ENCODE assay signal across 8 cellular contexts in genomic region chr6:161038229-161039003, GRCh38. TPM values are rescaled to one million over a fixed set of nuclear protein-coding genes. Genes with fewer than 3 reads are reported as not detected.
DNase-seq lines count a peak whose midpoint lies in the region; ATAC-seq, FAIRE-seq and TF ChIP-seq lines count a peak whose summit lies in the region.

No MANE protein-coding gene starts in this region.

- peak overlapping the region; percentile 92 for H3K27ac Mint-ChIP-seq in GM23338
- no peak overlapping the region for H3K27ac Mint-ChIP-seq in CD8-positive, alpha-beta T cell

- WGBS in smooth muscle cell (ENCODE audit: low lambda C conversion rate), result 33% methylated on average over 3 of the region's 3 CpGs

- H3K4me3 Mint-ChIP-seq in GM23338, result no peak overlapping the region
- H3K4me3 Mint-ChIP-seq in CD8-positive, alpha-beta T cell, result no peak overlapping the region

- ATAC-seq in GM23338, result no peak
- ATAC-seq in CD8-positive, alpha-beta T cell, result no peak

- H3K9ac ChIP-seq in Karpas-422 (ENCODE audit: low read length) (no peak overlapping the region), fibroblast of lung (ENCODE audit: insufficient read depth, low read length) (no peak overlapping the region), smooth muscle cell (ENCODE audit: low read depth) (peak overlapping the region; percentile 88)

- H3K9me2 ChIP-seq in GM23338 (ENCODE audit: insufficient read depth) (no peaks in the 10 kb centered on the region; the same call in 1 of the 2 replicates), Karpas-422 (replicated peaks; ENCODE audit: insufficient read depth, low read length) (no peaks in the 10 kb centered on the region)

- CTCF ChIA-PET in CD8-positive, alpha-beta T cell (lab: Charles Lee), result interaction anchor here (1.0 kb wide), 1 partner anchor 10 kb away, joined by 3 read pairs; no protein-coding TSS in a partner anchor

- H3K9me3 Mint-ChIP-seq in GM23338, result no peaks in the 10 kb centered on the region
- H3K9me3 Mint-ChIP-seq in CD8-positive, alpha-beta T cell, result no peaks in the 10 kb centered on the region

- no peak for TF ChIP-seq POLR2A in GM12891 (IDR thresholded peaks at IDR 0.05; ENCODE audit: low read depth, low read length)

- H3K36me3 Mint-ChIP-seq in GM23338 (ENCODE audit: low read depth), result peaks cover 14% of the 10 kb centered on the region; the same call in 2 of the 3 replicates
- H3K36me3 Mint-ChIP-seq in CD8-positive, alpha-beta T cell, result peaks cover 78% of the 10 kb centered on the region

- H3K4me1 Mint-ChIP-seq in GM23338, result peaks cover 35% of the 10 kb centered on the region
- peaks cover 15% of the 10 kb centered on the region for H3K4me1 Mint-ChIP-seq in CD8-positive, alpha-beta T cell (ENCODE audit: low read depth)

- peaks cover 24% of the 10 kb centered on the region for H3K4me1 ChIP-seq in GM23338 (ENCODE audit: insufficient read depth)
- H3K4me1 ChIP-seq in Karpas-422 (ENCODE audit: low read length), result peaks cover 16% of the 10 kb centered on the region
- peaks cover 11% of the 10 kb centered on the region for H3K4me1 ChIP-seq in fibroblast of lung (ENCODE audit: control insufficient read depth, extremely low read depth, insufficient read depth, low read length)
- H3K4me1 ChIP-seq in smooth muscle cell (ENCODE audit: low read depth), result peaks cover 4% of the 10 kb centered on the region
- H3K4me1 ChIP-seq in CD8-positive, alpha-beta T cell (ENCODE audit: insufficient read depth, low read length), result no peaks in the 10 kb centered on the region

- FAIRE-seq in GM12891 (lab: Jason Lieb, UNC), result no peak

- DNase-seq in GM12891 (ENCODE audit: insufficient read length, low spot score) (no peak), GM23338 (ENCODE audit: low spot score) (no peak), Karpas-422 (peak; percentile 12), fibroblast of lung (ENCODE audit: low read depth in 2 of 2) (peak; percentile 92 to 99), smooth muscle cell (lab: John Stamatoyannopoulos, UW; ENCODE audit: unreplicated experiment) (no peak), inferior parietal cortex (ENCODE audit: extremely low spot score) (no peak)
- no peak for DNase-seq in activated CD4-positive, alpha-beta T cell treated with anti-CD3 and anti-CD28 coated beads for 1 hour
- no peak for DNase-seq in CD8-positive, alpha-beta T cell

- POLR2A ChIA-PET in CD8-positive, alpha-beta T cell (lab: Charles Lee), result no interaction called here

- no peak for TF ChIP-seq CTCF in GM23338 (conservative IDR thresholded peaks at IDR 0.05; ENCODE audit: low read depth in 2 of 2)
- peak; percentile 28 to 37 for TF ChIP-seq CTCF in fibroblast of lung (conservative IDR thresholded peaks at IDR 0.05 in 1 of 2, IDR thresholded peaks at IDR 0.05 in 1 of 2; ENCODE audit: low read depth in 1 of 2, low read length in 2 of 2)
- peak; percentile 20 for TF ChIP-seq CTCF in smooth muscle cell (IDR thresholded peaks at IDR 0.05; ENCODE audit: borderline replicate concordance, insufficient read depth, poor library complexity, severe bottlenecking)
- TF ChIP-seq CTCF in CD8-positive, alpha-beta T cell (IDR thresholded peaks at IDR 0.05), result no peak

- H3K79me2 ChIP-seq in GM23338 (replicated peaks; ENCODE audit: insufficient read depth) (peaks cover 28% of the 10 kb centered on the region), Karpas-422 (ENCODE audit: low read length) (peaks cover 10% of the 10 kb centered on the region; the same call in 1 of the 2 replicates), fibroblast of lung (ENCODE audit: control insufficient read depth, insufficient read depth, low read length) (peaks cover 3% of the 10 kb centered on the region), smooth muscle cell (ENCODE audit: low read depth) (peaks cover 33% of the 10 kb centered on the region)

- H3K27ac ChIP-seq in GM23338 (ENCODE audit: low read depth) (peak overlapping the region; percentile 67), Karpas-422 (ENCODE audit: low read length) (no peak overlapping the region), fibroblast of lung (ENCODE audit: insufficient read depth, low read length) (peak overlapping the region; percentile 69), smooth muscle cell (ENCODE audit: low read depth) (peak overlapping the region; percentile 98)
- H3K27ac ChIP-seq in CD8-positive, alpha-beta T cell (ENCODE audit: low read depth, low read length), result no peak overlapping the region

- intact Hi-C loops in CD8-positive, alpha-beta T cell (cut with DNase I, micrococcal nuclease), result no loop called here

- no peak overlapping the region for H2AFZ ChIP-seq in GM23338
- H2AFZ ChIP-seq in Karpas-422 (ENCODE audit: low read length), result no peak overlapping the region
- H2AFZ ChIP-seq in fibroblast of lung (ENCODE audit: low read length), result no peak overlapping the region
- H2AFZ ChIP-seq in smooth muscle cell (ENCODE audit: low read depth), result no peak overlapping the region

- H3K36me3 ChIP-seq in GM23338 (ENCODE audit: insufficient read depth) (no peaks in the 10 kb centered on the region), Karpas-422 (ENCODE audit: insufficient read depth, low read length) (no peaks in the 10 kb centered on the region), fibroblast of lung (ENCODE audit: control insufficient read depth, insufficient read depth, low read length) (no peaks in the 10 kb centered on the region), smooth muscle cell (ENCODE audit: low read depth) (no peaks in the 10 kb centered on the region)
- no peaks in the 10 kb centered on the region for H3K36me3 ChIP-seq in CD8-positive, alpha-beta T cell (ENCODE audit: insufficient read depth, low read length)

- H3K27me3 Mint-ChIP-seq in GM23338 (ENCODE audit: insufficient read depth, low read depth, poor library complexity), result peaks cover 1% of the 10 kb centered on the region
- no peaks in the 10 kb centered on the region for H3K27me3 Mint-ChIP-seq in CD8-positive, alpha-beta T cell (ENCODE audit: low read depth)

- H3K27me3 ChIP-seq in GM23338 (ENCODE audit: insufficient read depth) (no peaks in the 10 kb centered on the region), Karpas-422 (ENCODE audit: low read length) (no peaks in the 10 kb centered on the region), fibroblast of lung (ENCODE audit: control insufficient read depth, insufficient read depth, low read length) (no peaks in the 10 kb centered on the region), smooth muscle cell (ENCODE audit: low read depth) (no peaks in the 10 kb centered on the region)
- H3K27me3 ChIP-seq in CD8-positive, alpha-beta T cell (ENCODE audit: insufficient read depth, low read length), result no peaks in the 10 kb centered on the region

- no peak overlapping the region for H3K4me2 ChIP-seq in GM23338
- H3K4me2 ChIP-seq in Karpas-422 (ENCODE audit: low read depth, low read length, poor library complexity, severe bottlenecking), result no peak overlapping the region
- peak overlapping the region; percentile 25 for H3K4me2 ChIP-seq in fibroblast of lung (ENCODE audit: extremely low read depth, insufficient read depth, low read length)
- peak overlapping the region; percentile 20 for H3K4me2 ChIP-seq in smooth muscle cell

- no peaks in the 10 kb centered on the region; the same call in 1 of the 2 replicates for H4K20me1 ChIP-seq in GM23338 (replicated peaks; ENCODE audit: insufficient read depth)
- H4K20me1 ChIP-seq in Karpas-422 (ENCODE audit: insufficient read depth, low read depth, low read length), result no peaks in the 10 kb centered on the region
- H4K20me1 ChIP-seq in fibroblast of lung (ENCODE audit: control insufficient read depth, extremely low read depth, insufficient read depth, low read length), result no peaks in the 10 kb centered on the region
- no peaks in the 10 kb centered on the region for H4K20me1 ChIP-seq in smooth muscle cell (ENCODE audit: low read depth)

- H3K9me3 ChIP-seq in Karpas-422 (ENCODE audit: low read length) (no peaks in the 10 kb centered on the region), fibroblast of lung (ENCODE audit: control insufficient read depth, insufficient read depth, low read depth, low read length) (no peaks in the 10 kb centered on the region), smooth muscle cell (replicated peaks; ENCODE audit: low read depth) (no peaks in the 10 kb centered on the region)
- H3K9me3 ChIP-seq in CD8-positive, alpha-beta T cell (ENCODE audit: low read length), result no peaks in the 10 kb centered on the region

- H3F3A ChIP-seq in GM23338 (replicated peaks; ENCODE audit: low read depth) (no peaks in the 10 kb centered on the region), smooth muscle cell (ENCODE audit: low read depth) (peaks cover 7% of the 10 kb centered on the region)

- H3K4me3 ChIP-seq in GM23338 (no peak overlapping the region), Karpas-422 (ENCODE audit: low read length) (no peak overlapping the region), fibroblast of lung (replicated peaks in 1 of 4; ENCODE audit: control extremely low read depth in 1 of 4, insufficient read depth in 1 of 4, low read depth in 3 of 4, low read length in 4 of 4) (no peak overlapping the region), smooth muscle cell (no peak overlapping the region)
- no peak overlapping the region for H3K4me3 ChIP-seq in CD8-positive, alpha-beta T cell (ENCODE audit: low read depth, low read length)

TF ChIP-seq in GM12891, 5 proteins besides CTCF, POLR2A, EP300 and RAD21 (continues in another document):
- no peak for TF ChIP-seq SPI1 (IDR thresholded peaks at IDR 0.05; ENCODE audit: low read depth, low read length)
- peak; percentile 24 for TF ChIP-seq PAX5 (IDR thresholded peaks at IDR 0.05; ENCODE audit: insufficient read depth, low read length, severe bottlenecking)
- TF ChIP-seq POLR2AphosphoS5 (IDR thresholded peaks at IDR 0.05; ENCODE audit: low read depth, low read length), result no peak
- TF ChIP-seq POU2F2 (IDR thresholded peaks at IDR 0.05; ENCODE audit: low read depth, low read length), result 0 out of 2 replicates have a peak, but pooled peaks have one; percentile 53

RNA-seq across cellular contexts. Expression of gene MAP3K4, which starts 46.8 kb away (rescaled TPM):
- polyA plus RNA-seq in GM12891 (2012; ENCODE audit: low read depth, missing spikeins), result 10.2 TPM
- 31.8 and 44.4 TPM in 2 replicates for total RNA-seq in GM23338 (2014; rRNA removed; shearing (Covaris generic))
- polyA plus RNA-seq in GM23338 (2016; fragmentation: Nextera tagmentation; extraction: Ambion mirVana), result 48.8 and 56.6 TPM in 2 replicates
- total RNA-seq in Karpas-422 (2014; rRNA removed; shearing (Covaris generic); ENCODE audit: low replicate concordance), result 22.4 and 29.9 TPM in 2 replicates
- total RNA-seq in fibroblast of lung, result 35.2 and 44.4 TPM in 2 replicates
- polyA plus RNA-seq in fibroblast of lung, result 9.1 and 12.7 TPM in 2 replicates
- polyA plus RNA-seq in fibroblast of lung (2012), result 8.4 and 10.7 TPM in 2 replicates
- 9.0 and 9.2 TPM in 2 replicates for polyA minus RNA-seq in fibroblast of lung (ENCODE audit: low replicate concordance)
- 26.8 and 29.5 TPM in 2 replicates for total RNA-seq in smooth muscle cell
- 14.3 and 17.2 TPM in 2 replicates for polyA plus RNA-seq in smooth muscle cell
- total RNA-seq in CD8-positive, alpha-beta T cell, result 10 to 100 TPM; 39.1 to 43.1 TPM

Comparison
In these comparisons a context has a peak if more than half of its experiments do, and no peak if none do; other contexts are left out.
1. DNase-seq: peak in Karpas-422 (single experiment) and fibroblast of lung (2 of 2); none in GM12891 (single experiment), GM23338 (single experiment), smooth muscle cell (single experiment), inferior parietal cortex (single experiment), activated CD4-positive, alpha-beta T cell treated with anti-CD3 and anti-CD28 coated beads for 1 hour (single experiment) and CD8-positive, alpha-beta T cell (0 of 7).
2. H3K27ac ChIP-seq: peak in GM23338 (single experiment), fibroblast of lung (single experiment) and smooth muscle cell (single experiment); none in Karpas-422 (single experiment) and CD8-positive, alpha-beta T cell (single experiment).
3. H3K4me2 ChIP-seq: peak in fibroblast of lung (single experiment) and smooth muscle cell (single experiment); none in GM23338 (single experiment) and Karpas-422 (single experiment).
4. CTCF ChIP-seq: peak in fibroblast of lung (2 of 2) and smooth muscle cell (single experiment); none in GM23338 (0 of 2) and CD8-positive, alpha-beta T cell (single experiment).